8 cellular contexts compared by ENCODE assay signal in genomic region chr13:110714798-110715394, GRCh38. TPM values are rescaled to one million over a fixed set of nuclear protein-coding genes. Genes with fewer than 3 reads are reported as not detected.
DNase-seq lines count a peak whose midpoint lies in the region; ATAC-seq and TF ChIP-seq lines count a peak whose summit lies in the region.

No MANE protein-coding gene starts in this region.

- peaks cover 4% of the 10 kb centered on the region for H3K27me3 Mint-ChIP-seq in activated naive CD8-positive, alpha-beta T cell treated with anti-CD3 and anti-CD28 coated beads for 36 hours

- H3K9me3 ChIP-seq in heart right ventricle (no peaks in the 10 kb centered on the region), psoas muscle (no peaks in the 10 kb centered on the region)

- H3K27ac ChIP-seq in heart right ventricle, result peak overlapping the region; percentile 96 to 100 (median 100)
- H3K27ac ChIP-seq in psoas muscle, result peak overlapping the region; percentile 99

- peak overlapping the region; percentile 96 for H3K4me3 Mint-ChIP-seq in activated naive CD8-positive, alpha-beta T cell treated with anti-CD3 and anti-CD28 coated beads for 36 hours

- 0% methylated on average over 49 of the region's 49 CpGs for WGBS in heart right ventricle, 2 donors
- 0 to 1% (median 1%) methylated on average over 41 to 49 of the region's 49 CpGs for WGBS in psoas muscle, 3 donors

- H3K27me3 ChIP-seq in heart right ventricle (no peaks in the 10 kb centered on the region), psoas muscle (ENCODE audit: insufficient read depth in 3 of 3, low read length in 2 of 3) (no peaks in the 10 kb centered on the region)

- H3K4me1 Mint-ChIP-seq in activated naive CD8-positive, alpha-beta T cell treated with anti-CD3 and anti-CD28 coated beads for 36 hours, result peaks cover 30% of the 10 kb centered on the region

- TF ChIP-seq CTCF in heart right ventricle (IDR thresholded peaks at IDR 0.05) (no peak), psoas muscle (IDR thresholded peaks at IDR 0.05) (no peak)

- H3K36me3 ChIP-seq in heart right ventricle (peaks cover 0 to 10% (median 1%) of the 10 kb centered on the region in 9 donors), psoas muscle (ENCODE audit: insufficient read depth in 1 of 2, low read depth in 1 of 2) (peaks cover 0 to 9% of the 10 kb centered on the region in 2 donors)

- peaks cover 9% of the 10 kb centered on the region for H3K36me3 Mint-ChIP-seq in activated naive CD8-positive, alpha-beta T cell treated with anti-CD3 and anti-CD28 coated beads for 36 hours

- H3K4me3 ChIP-seq in heart right ventricle (peak overlapping the region; percentile 79 to 98 (median 93)), psoas muscle (peak overlapping the region; percentile 90)

- H3K9me3 Mint-ChIP-seq in activated naive CD8-positive, alpha-beta T cell treated with anti-CD3 and anti-CD28 coated beads for 36 hours, result no peaks in the 10 kb centered on the region

- peak in 3 of 4 experiments; percentile 40 to 48 (median 43) for DNase-seq in activated CD4-positive, CD25-positive, alpha-beta regulatory T cell (lab: John Stamatoyannopoulos, UW)
- DNase-seq in activated CD4-positive, CD25-positive, alpha-beta regulatory T cell treated with anti-CD3 and anti-CD28 coated beads, Interleukin-2, amount 50 U/mL, for 72 hours, result no peak
- peak; percentile 40 for DNase-seq in NOMO-1 treated with dmso at 0.1 percent for 144 hours (lab: John Stamatoyannopoulos, UW; ENCODE audit: unreplicated experiment)
- DNase-seq in activated naive CD8-positive, alpha-beta T cell treated with anti-CD3 and anti-CD28 coated beads for 36 hours, result peak; percentile 56
- DNase-seq in heart right ventricle, result peak; percentile 70 to 74
- peak; percentile 64 to 78 for DNase-seq in psoas muscle

- peak overlapping the region; percentile 94 for H3K27ac Mint-ChIP-seq in activated naive CD8-positive, alpha-beta T cell treated with anti-CD3 and anti-CD28 coated beads for 36 hours

- peaks cover 4 to 33% (median 28%) of the 10 kb centered on the region in 9 donors for H3K4me1 ChIP-seq in heart right ventricle
- peaks cover 29% of the 10 kb centered on the region for H3K4me1 ChIP-seq in psoas muscle

- intact Hi-C loops in heart right ventricle (cut with DNase I) (loop anchor here in 7 of 10 donors (2.0 to 10.0 kb wide), 9 partner anchors 98 to 408 kb away; partner anchors contain the start of genes ANKRD10 (in 5 of the 7), NAXD (in 3 of the 7), COL4A1 (in 1 of the 7) and COL4A2 (in 1 of the 7)), psoas muscle (cut with DNase I) (loop anchor here (5.0 to 10.0 kb wide), 4 partner anchors 98 to 197 kb away; partner anchors contain the start of gene NAXD (in 1 of the 2))

- peak in 6 of 8 donors; percentile 6 to 43 (median 17) for ATAC-seq in heart right ventricle
- ATAC-seq in psoas muscle, result peak in 1 of 4 donors; percentile 7
- ATAC-seq in GM21528 (IDR thresholded peaks at IDR 0.05; ENCODE audit: low FRiP score, unreplicated experiment), result no peak
- no peak for ATAC-seq in GM18867 (IDR thresholded peaks at IDR 0.05; ENCODE audit: unreplicated experiment)

RNA-seq across cellular contexts. Expression of gene ING1, which starts 1.4 kb away (rescaled TPM):
- total RNA-seq in activated naive CD8-positive, alpha-beta T cell treated with anti-CD3 and anti-CD28 coated beads for 36 hours, result 10 to 100 TPM; 16.7 to 18.4 TPM
- total RNA-seq in heart right ventricle, result 1 to 10 TPM; 4.1 to 9.3 (median 6.3) TPM
- 10 to 100 TPM in 1 of 2 donors, 1 to 10 TPM in 1; 5.4 to 15.6 TPM for polyA plus RNA-seq in heart right ventricle
- 1 to 10 TPM; 5.2 to 7.0 (median 5.9) TPM for total RNA-seq in psoas muscle
- 10 to 100 TPM in 2 of 3 donors, 1 to 10 TPM in 1; 8.2 to 16.9 (median 13.8) TPM for polyA plus RNA-seq in psoas muscle

RNA-seq across cellular contexts. Expression of gene CARS2, which starts 9.0 kb away (rescaled TPM):
- 10 to 100 TPM; 81.1 to 84.8 TPM for total RNA-seq in activated naive CD8-positive, alpha-beta T cell treated with anti-CD3 and anti-CD28 coated beads for 36 hours
- 10 to 100 TPM; 35.2 to 53.5 (median 42.8) TPM for total RNA-seq in heart right ventricle
- polyA plus RNA-seq in heart right ventricle, result 100 to 1,000 TPM in 1 of 2 donors, 10 to 100 TPM in 1; 61.3 to 103 TPM
- total RNA-seq in psoas muscle, result 10 to 100 TPM; 41.3 to 59.0 (median 49.5) TPM
- 10 to 100 TPM; 56.3 to 85.2 (median 57.0) TPM for polyA plus RNA-seq in psoas muscle

Comparison
In these comparisons a context has a peak if more than half of its experiments do, and no peak if none do; other contexts are left out.
1. ATAC-seq: peak in heart right ventricle (6 of 8); none in GM21528 (single experiment) and GM18867 (single experiment).